15 cellular contexts compared by ENCODE assay signal in the genomic region with DNA sequence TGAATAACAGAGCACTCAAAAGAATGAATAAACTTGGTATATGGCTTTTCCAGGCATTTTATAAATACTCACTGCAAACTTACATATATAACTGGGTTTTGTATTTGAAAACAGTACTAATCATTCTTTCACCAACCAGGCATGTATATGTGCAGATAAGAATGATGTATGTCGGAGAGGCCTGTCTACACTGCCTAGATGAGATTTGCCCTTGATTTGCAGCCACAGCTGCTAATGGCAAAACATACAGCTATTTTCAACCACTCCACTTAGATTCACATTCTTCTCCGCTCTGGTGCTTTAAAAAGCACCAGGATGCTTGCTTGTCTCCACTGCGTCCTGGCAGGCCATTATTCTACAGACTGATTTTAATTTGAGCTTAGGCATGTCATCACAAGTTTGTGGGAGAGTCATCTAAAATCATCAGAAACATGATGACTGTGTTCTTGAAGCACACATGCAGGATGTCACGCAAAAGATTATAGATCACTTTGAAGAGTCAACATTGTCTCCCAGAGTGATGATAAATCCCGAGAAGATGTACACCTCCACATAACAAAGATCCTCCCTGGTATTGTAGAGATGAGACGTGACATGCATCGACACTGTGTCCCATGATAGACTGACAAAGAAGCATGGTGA.
DNase-seq lines count a peak whose midpoint lies in the region; ATAC-seq, FAIRE-seq and TF ChIP-seq lines count a peak whose summit lies in the region.
"Had no signal": no experiment of that assay in that cellular context is flagged by ENCODE, and none has a peak within 500 bp of the region (broad histone marks: within the 10 kb centered on the region; RNA-seq: fewer than 3 reads in every experiment).

No MANE protein-coding gene starts in this region.

- H4K20me1 ChIP-seq in keratinocyte (ENCODE audit: control insufficient read depth, extremely low read depth, insufficient read depth, low read length), result no peaks in the 10 kb centered on the region
- H4K20me1 ChIP-seq: BLaER1 treated with 17β-estradiol and CSF1 and Interleukin-3, amounts not matched to agents 10 nM and 100 nM had no signal

- H3K4me3 Mint-ChIP-seq in HFFc6, result no peak overlapping the region
- H3K4me3 Mint-ChIP-seq: CD4-positive, CD25-positive, alpha-beta regulatory T cell had no signal

- H3K27ac ChIP-seq in RWPE2 (ENCODE audit: poor library complexity, severe bottlenecking) (peak overlapping the region; percentile 48), keratinocyte (ENCODE audit: control insufficient read depth, insufficient read depth, low read length) (peak overlapping the region; percentile 71)
- H3K27ac ChIP-seq: BLaER1 treated with 17β-estradiol and CSF1 and Interleukin-3, amounts not matched to agents 10 nM and 100 nM had no signal

- peak overlapping the region; percentile 6 for H3K9ac ChIP-seq in keratinocyte (ENCODE audit: control insufficient read depth, extremely low read depth, insufficient read depth, low read length)
- H3K9ac ChIP-seq: BLaER1 treated with 17β-estradiol and CSF1 and Interleukin-3, amounts not matched to agents 10 nM and 100 nM had no signal

- peaks cover 2% of the 10 kb centered on the region for H3K27me3 Mint-ChIP-seq in HFFc6 (ENCODE audit: insufficient read depth)

- H3K4me2 ChIP-seq in keratinocyte (ENCODE audit: control insufficient read depth, extremely low read depth, insufficient read depth, low read depth, low read length), result peak overlapping the region; percentile 65
- H3K4me2 ChIP-seq: BLaER1 treated with 17β-estradiol and CSF1 and Interleukin-3, amounts not matched to agents 10 nM and 100 nM had no signal

- TF ChIP-seq CTCF in RWPE2 (IDR thresholded peaks at IDR 0.05; ENCODE audit: poor library complexity, severe bottlenecking) (no peak), epithelial cell of esophagus (IDR thresholded peaks at IDR 0.05; ENCODE audit: insufficient read depth, low read depth, low read length, missing control alignments) (no peak), keratinocyte (optimal IDR thresholded peaks at IDR 0.05 in 1 of 3, IDR thresholded peaks at IDR 0.05 in 1 of 3, conservative IDR thresholded peaks at IDR 0.05 in 1 of 3; ENCODE audit: extremely low read depth in 1 of 3, insufficient read depth in 2 of 3, low read length in 3 of 3) (no peak), HFFc6 (IDR thresholded peaks at IDR 0.05) (no peak)

- H3K9me3 ChIP-seq in RWPE2 (ENCODE audit: severe bottlenecking), result no peaks in the 10 kb centered on the region
- H3K9me3 ChIP-seq in keratinocyte (ENCODE audit: control insufficient read depth, low read depth, low read length), result no peaks in the 10 kb centered on the region

- no peaks in the 10 kb centered on the region for H3K9me1 ChIP-seq in keratinocyte (ENCODE audit: control insufficient read depth, extremely low read depth, insufficient read depth, low read length)

- H3K4me3 ChIP-seq in RWPE2 (ENCODE audit: severe bottlenecking) (no peak overlapping the region), epithelial cell of esophagus (ENCODE audit: low read length) (no peak overlapping the region), keratinocyte (ENCODE audit: control insufficient read depth in 2 of 3, extremely low read depth in 1 of 3, insufficient read depth in 2 of 3, low read depth in 1 of 3, low read length in 3 of 3) (no peak overlapping the region)
- H3K4me3 ChIP-seq: BLaER1 treated with 17β-estradiol and CSF1 and Interleukin-3, amounts not matched to agents 10 nM and 100 nM had no signal

- no peaks in the 10 kb centered on the region for H3K36me3 Mint-ChIP-seq in HFFc6 (ENCODE audit: low read depth)
- H3K36me3 Mint-ChIP-seq: CD4-positive, CD25-positive, alpha-beta regulatory T cell had no signal

- peak overlapping the region; percentile 76 for H2AFZ ChIP-seq in keratinocyte (ENCODE audit: control insufficient read depth, low read length)

- FAIRE-seq in HTR-8/SVneo (lab: Jason Lieb, UNC), result peak; percentile 57
- FAIRE-seq in keratinocyte (lab: Jason Lieb, UNC), result peak; percentile 96
- FAIRE-seq: HepG2 had no signal

- ATAC-seq in RWPE2 (ENCODE audit: low read depth) (peak; percentile 84), HG03135 (IDR thresholded peaks at IDR 0.05; ENCODE audit: unreplicated experiment) (no peak)
- ATAC-seq: HepG2 had no signal

- dilution Hi-C loops in keratinocyte (cut with MboI; ENCODE audit: extremely low pct_ligation_motif_present, low sequenced_read_pairs), result no loop called here

- H3K9me3 Mint-ChIP-seq in HFFc6, result no peaks in the 10 kb centered on the region

- DNase-seq in HTR-8/SVneo (ENCODE audit: insufficient read length, low spot score) (no peak), RWPE2 (ENCODE audit: low spot score) (no peak), epithelial cell of esophagus (ENCODE audit: low read depth) (peak; percentile 89), keratinocyte (ENCODE audit: low read depth, low spot score) (peak; percentile 81), HFFc6 (no peak), hepatic stellate cell (ENCODE audit: low spot score) (no peak), NCI-H1105 treated with DMSO at 0.1 percent for 48 hours (lab: John Stamatoyannopoulos, UW) (no peak)
- DNase-seq: ACHN; CD4-positive, CD25-positive, alpha-beta regulatory T cell; DMS53; GF-D8; HCEC 1CT had no signal

- H3K27me3 ChIP-seq in RWPE2 (ENCODE audit: insufficient read depth, poor library complexity, severe bottlenecking), result no peaks in the 10 kb centered on the region
- no peaks in the 10 kb centered on the region for H3K27me3 ChIP-seq in keratinocyte (ENCODE audit: control insufficient read depth, extremely low read depth, insufficient read depth, low read length)
- H3K27me3 ChIP-seq: BLaER1 treated with 17β-estradiol and CSF1 and Interleukin-3, amounts not matched to agents 10 nM and 100 nM had no signal

- H3K4me1 ChIP-seq in RWPE2 (ENCODE audit: insufficient read depth, poor library complexity, severe bottlenecking) (peaks cover 12% of the 10 kb centered on the region), keratinocyte (ENCODE audit: control insufficient read depth, extremely low read depth, insufficient read depth, low read length) (peaks cover 16% of the 10 kb centered on the region)
- H3K4me1 ChIP-seq: BLaER1 treated with 17β-estradiol and CSF1 and Interleukin-3, amounts not matched to agents 10 nM and 100 nM had no signal

- H3K79me2 ChIP-seq in keratinocyte (ENCODE audit: control insufficient read depth, insufficient read depth, low read length), result no peaks in the 10 kb centered on the region

- H3K4me1 Mint-ChIP-seq in HFFc6 (ENCODE audit: low read depth), result no peaks in the 10 kb centered on the region
- H3K4me1 Mint-ChIP-seq: CD4-positive, CD25-positive, alpha-beta regulatory T cell had no signal

- no peak overlapping the region for H3K27ac Mint-ChIP-seq in HFFc6
- H3K27ac Mint-ChIP-seq: CD4-positive, CD25-positive, alpha-beta regulatory T cell had no signal

- no peaks in the 10 kb centered on the region for H3K36me3 ChIP-seq in RWPE2 (ENCODE audit: low read depth)
- no peaks in the 10 kb centered on the region for H3K36me3 ChIP-seq in keratinocyte (ENCODE audit: control insufficient read depth in 2 of 2, extremely low read depth in 1 of 2, insufficient read depth in 2 of 2, low read length in 2 of 2)
- H3K36me3 ChIP-seq: BLaER1 treated with 17β-estradiol and CSF1 and Interleukin-3, amounts not matched to agents 10 nM and 100 nM had no signal

Comparison
In these comparisons a context has a peak if more than half of its experiments do, and no peak if none do; other contexts are left out.
1. DNase-seq: peak in epithelial cell of esophagus (single experiment) and keratinocyte (single experiment); none in HTR-8/SVneo (single experiment), RWPE2 (single experiment), HFFc6 (single experiment), hepatic stellate cell (single experiment) and NCI-H1105 treated with DMSO at 0.1 percent for 48 hours (single experiment).